Comparison of ENCODE assay signal across 28 cellular contexts in genomic region chr11:76513654-76514034, GRCh38.
"Had no signal": no experiment of that assay in that cellular context is flagged by ENCODE, and none has a peak within 500 bp of the region (broad histone marks: within the 10 kb centered on the region; RNA-seq: fewer than 3 reads in every experiment).

No MANE protein-coding gene starts in this region.

- DNase-seq: activated B cell treated with CpG ODN at 0.5 μM for 24 hours; activated CD4-positive, alpha-beta T cell treated with anti-CD3 and anti-CD28 coated beads for 48 hours; activated CD4-positive, alpha-beta T cell treated with anti-CD3 and anti-CD28 coated beads, Interleukin-2, amount 50 U/mL, for 1 hour; activated CD4-positive, alpha-beta T cell treated with anti-CD3 and anti-CD28 coated beads, Interleukin-2, amount 50 U/mL, for 48 hours; activated CD8-positive, alpha-beta memory T cell treated with anti-CD3 and anti-CD28 coated beads for 24 hours; activated CD8-positive, alpha-beta T cell treated with anti-CD3 and anti-CD28 coated beads for 36 hours; activated effector memory CD4-positive, alpha-beta T cell treated with Interleukin-2 at 50 U/mL for 16 hours; activated gamma-delta T cell treated with Interleukin-2 at 50 U/mL for 16 hours; activated naive CD4-positive, alpha-beta T cell treated with anti-CD3 and anti-CD28 coated beads, Interleukin-2, amount 50 U/mL, for 16 hours; activated naive CD4-positive, alpha-beta T cell treated with Interleukin-2 at 50 U/mL for 16 hours; activated T-cell treated with anti-CD3 and anti-CD28 coated beads, Interleukin-2, amount 50 U/mL, for 4 hours; amniotic stem cell; anterior cingulate cortex; caudate nucleus; dorsolateral prefrontal cortex; effector memory CD4-positive, alpha-beta T cell; endodermal cell; T-helper 17 cell; T1000; WERI-Rb-1 had no signal

- H3K4me3 Mint-ChIP-seq: activated B cell treated with CpG ODN at 0.5 μM for 24 hours; activated CD8-positive, alpha-beta T cell treated with anti-CD3 and anti-CD28 coated beads for 36 hours; activated naive CD8-positive, alpha-beta T cell; activated T-cell treated with anti-CD3 and anti-CD28 coated beads, Interleukin-2, amount 50 U/mL, for 4 hours; activated T-helper 17 cell treated with anti-CD3 and anti-CD28 coated beads, Interleukin-2, amount 50 U/mL, for 72 hours; dendritic cell treated with granulocyte-macrophage colony-stimulating factor and Interleukin-4, amounts not matched to agents 40 ng/mL and 50 ng/mL, for 4 days; endodermal cell; T-helper 17 cell; T-helper 2 cell treated with Interferon-gamma antibody and Interleukin-4, amounts not matched to agents 5 μg/mL and 100 μg/mL, for 36 hours had no signal

- H3K27ac ChIP-seq: coronary artery, dorsolateral prefrontal cortex, WERI-Rb-1 had no signal

- ATAC-seq: activated CD4-positive, CD25-positive, alpha-beta regulatory T cell treated with anti-CD3 and anti-CD28 coated beads, Interleukin-2, amount 50 U/mL, for 24 hours; activated CD8-positive, alpha-beta T cell treated with anti-CD3 and anti-CD28 coated beads for 36 hours; activated T-cell treated with anti-CD3 and anti-CD28 coated beads, Interleukin-2, amount 50 U/mL, for 4 hours; activated T-helper 17 cell treated with anti-CD3 and anti-CD28 coated beads, Interleukin-2, amount 50 U/mL, for 72 hours; esophagus mucosa; T-helper 17 cell had no signal

- FAIRE-seq: astrocyte had no signal

- H3K27me3 ChIP-seq: dorsolateral prefrontal cortex had no signal

- H3K4me1 Mint-ChIP-seq: activated B cell treated with CpG ODN at 0.5 μM for 24 hours; activated T-helper 17 cell treated with anti-CD3 and anti-CD28 coated beads, Interleukin-2, amount 50 U/mL, for 72 hours had no signal

- H3K9me3 Mint-ChIP-seq: activated B cell treated with CpG ODN at 0.5 μM for 24 hours; activated CD8-positive, alpha-beta T cell treated with anti-CD3 and anti-CD28 coated beads for 36 hours; activated T-cell treated with anti-CD3 and anti-CD28 coated beads, Interleukin-2, amount 50 U/mL, for 4 hours; activated T-helper 17 cell treated with anti-CD3 and anti-CD28 coated beads, Interleukin-2, amount 50 U/mL, for 72 hours; dendritic cell treated with granulocyte-macrophage colony-stimulating factor and Interleukin-4, amounts not matched to agents 40 ng/mL and 50 ng/mL, for 4 days; endodermal cell; T-helper 2 cell treated with Interferon-gamma antibody and Interleukin-4, amounts not matched to agents 5 μg/mL and 100 μg/mL, for 36 hours had no signal

- H3K4me3 ChIP-seq: coronary artery, dorsolateral prefrontal cortex had no signal

- H3K27ac Mint-ChIP-seq: activated B cell treated with CpG ODN at 0.5 μM for 24 hours; activated CD8-positive, alpha-beta T cell treated with anti-CD3 and anti-CD28 coated beads for 36 hours; activated naive CD8-positive, alpha-beta T cell; activated T-helper 17 cell treated with anti-CD3 and anti-CD28 coated beads, Interleukin-2, amount 50 U/mL, for 72 hours; dendritic cell treated with granulocyte-macrophage colony-stimulating factor and Interleukin-4, amounts not matched to agents 40 ng/mL and 50 ng/mL, for 4 days; endodermal cell; T-helper 2 cell treated with Interferon-gamma antibody and Interleukin-4, amounts not matched to agents 5 μg/mL and 100 μg/mL, for 36 hours had no signal

- H3K27me3 Mint-ChIP-seq: activated B cell treated with CpG ODN at 0.5 μM for 24 hours; activated CD8-positive, alpha-beta T cell treated with anti-CD3 and anti-CD28 coated beads for 36 hours; activated naive CD8-positive, alpha-beta T cell; activated T-helper 17 cell treated with anti-CD3 and anti-CD28 coated beads, Interleukin-2, amount 50 U/mL, for 72 hours; dendritic cell treated with granulocyte-macrophage colony-stimulating factor and Interleukin-4, amounts not matched to agents 40 ng/mL and 50 ng/mL, for 4 days; T-helper 17 cell had no signal
